ENCODE assay signal across 8 cellular contexts in the genomic region with DNA sequence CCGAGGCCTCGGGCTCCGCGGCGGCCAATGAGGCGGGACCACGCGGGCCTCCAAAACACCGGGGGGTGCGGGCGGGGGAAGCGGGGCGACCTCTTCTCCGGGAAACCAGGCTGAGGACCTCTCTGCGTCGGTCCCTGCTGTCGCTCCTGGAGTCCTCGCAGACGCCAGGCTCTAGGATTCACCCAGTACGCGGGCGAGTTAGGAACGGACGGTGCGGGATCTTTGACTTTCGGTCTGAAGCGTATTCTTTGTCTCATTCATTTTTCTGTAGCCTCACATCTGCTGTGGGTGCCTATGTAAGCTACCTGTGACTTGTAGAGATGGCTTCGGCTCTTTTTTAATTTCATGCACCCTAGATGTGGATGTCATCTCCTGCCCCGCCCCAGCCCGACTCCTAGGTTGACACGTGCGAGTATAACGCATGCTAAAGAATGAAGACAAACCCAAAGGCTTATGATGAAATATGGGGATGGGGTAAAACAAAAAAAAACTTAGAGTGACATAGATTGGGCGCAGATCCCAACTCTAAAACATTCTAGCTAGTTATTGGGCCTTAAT. TPM values are rescaled to one million over a fixed set of nuclear protein-coding genes. Genes with fewer than 3 reads are reported as not detected.
DNase-seq lines count a peak whose midpoint lies in the region; ATAC-seq and TF ChIP-seq lines count a peak whose summit lies in the region.

No MANE protein-coding gene starts in this region.

- no peaks in the 10 kb centered on the region for H3K27me3 Mint-ChIP-seq in T-cell
- H3K27me3 Mint-ChIP-seq in effector memory CD8-positive, alpha-beta T cell, result peaks cover 0 to 6% of the 10 kb centered on the region in 2 donors
- H3K27me3 Mint-ChIP-seq in osteocyte (ENCODE audit: unreplicated experiment), result peaks cover 43% of the 10 kb centered on the region

- peak; percentile 3 for ATAC-seq in HG02938 (IDR thresholded peaks at IDR 0.05; ENCODE audit: unreplicated experiment)
- ATAC-seq in T-cell (replicated peaks in 1 of 4), result peak; percentile 39 to 55 (median 48)
- ATAC-seq in effector memory CD8-positive, alpha-beta T cell (replicated peaks), result peak; percentile 38

- CTCF ChIA-PET in T-cell (lab: Charles Lee), result interaction anchor here (0.6 to 0.9 kb wide), 2 partner anchors 230 to 778 kb away, joined by 3 to 5 read pairs; a partner anchor contains a TSS

- DNase-seq in NCI-H526 treated with DMSO at 0.1 percent for 48 hours (lab: John Stamatoyannopoulos, UW), result peak; percentile 45
- no peak for DNase-seq in NCI-H526 (lab: John Stamatoyannopoulos, UW)
- DNase-seq in T-cell, result peak in 25 of 34 experiments; percentile 30 to 64 (median 49)
- no peak for DNase-seq in effector memory CD8-positive, alpha-beta T cell
- DNase-seq in osteocyte (ENCODE audit: extremely low spot score, unreplicated experiment), result no peak
- no peak for DNase-seq in central memory CD4-positive, alpha-beta T cell
- no peak for DNase-seq in D341Med (ENCODE audit: low spot score)

- H3K4me3 Mint-ChIP-seq in T-cell (peak overlapping the region; percentile 92 to 96 (median 95)), osteocyte (ENCODE audit: unreplicated experiment) (peak overlapping the region; percentile 84)
- H3K4me3 Mint-ChIP-seq in effector memory CD8-positive, alpha-beta T cell, result peak overlapping the region; percentile 88 to 89

- POLR2A ChIA-PET in T-cell (lab: Charles Lee), result interaction anchor here in 1 of 2 donors (0.5 to 0.6 kb wide), 2 partner anchors 9 to 140 kb away, joined by 3 read pairs; no protein-coding TSS in a partner anchor

- TF ChIP-seq CTCF in osteocyte (IDR thresholded peaks at IDR 0.05), result no peak

- peak overlapping the region; percentile 86 to 91 for H3K27ac Mint-ChIP-seq in T-cell
- H3K27ac Mint-ChIP-seq in effector memory CD8-positive, alpha-beta T cell, result peak overlapping the region; percentile 88 to 94
- no peak overlapping the region for H3K27ac Mint-ChIP-seq in osteocyte (ENCODE audit: unreplicated experiment)

- peaks cover 49 to 55% (median 54%) of the 10 kb centered on the region in 3 donors for H3K4me1 Mint-ChIP-seq in T-cell
- peaks cover 20 to 25% of the 10 kb centered on the region in 2 donors for H3K4me1 Mint-ChIP-seq in effector memory CD8-positive, alpha-beta T cell (ENCODE audit: low read depth in 2 of 2)
- peaks cover 10% of the 10 kb centered on the region for H3K4me1 Mint-ChIP-seq in osteocyte (ENCODE audit: unreplicated experiment)

- H3K9me3 Mint-ChIP-seq in T-cell (no peaks in the 10 kb centered on the region), osteocyte (ENCODE audit: unreplicated experiment) (no peaks in the 10 kb centered on the region)
- no peaks in the 10 kb centered on the region for H3K9me3 Mint-ChIP-seq in effector memory CD8-positive, alpha-beta T cell

- H3K36me3 Mint-ChIP-seq in T-cell (no peaks in the 10 kb centered on the region), osteocyte (ENCODE audit: unreplicated experiment) (no peaks in the 10 kb centered on the region)
- H3K36me3 Mint-ChIP-seq in effector memory CD8-positive, alpha-beta T cell (ENCODE audit: insufficient read depth), result peaks cover 18% of the 10 kb centered on the region

RNA-seq across cellular contexts. Expression of a gene that starts 0.5 kb away (rescaled TPM):
- total RNA-seq in T-cell (10 to 100 TPM; 11.3 to 15.4 (median 12.4) TPM), osteocyte (4.8 and 4.9 TPM in 2 replicates)

Comparison
In these comparisons a context has a peak if more than half of its experiments do, and no peak if none do; other contexts are left out.
1. DNase-seq: peak in NCI-H526 treated with DMSO at 0.1 percent for 48 hours (single experiment) and T-cell (25 of 34); none in NCI-H526 (0 of 2), effector memory CD8-positive, alpha-beta T cell (0 of 3), osteocyte (single experiment), central memory CD4-positive, alpha-beta T cell (single experiment) and D341Med (single experiment).
2. Peak in every context shown above with its lines, with median percentiles within 50 percentile points of each other: ATAC-seq and H3K4me3 Mint-ChIP-seq.